20 cellular contexts compared by ENCODE assay signal in genomic region chr4:167613381-167613780, GRCh38.
DNase-seq lines count a peak whose midpoint lies in the region; ATAC-seq and FAIRE-seq lines count a peak whose summit lies in the region.
"Had no signal": no experiment of that assay in that cellular context is flagged by ENCODE, and none has a peak within 500 bp of the region (broad histone marks: within the 10 kb centered on the region; RNA-seq: fewer than 3 reads in every experiment).

No MANE protein-coding gene starts in this region.

- peak; percentile 51 for FAIRE-seq in frontal cortex (lab: Jason Lieb, UNC)
- FAIRE-seq: A204.1, GM12891, GM18507, H1 had no signal

- DNase-seq in Ammon's horn (ENCODE audit: low spot score) (peak; percentile 7), frontal cortex (ENCODE audit: low spot score in 2 of 2) (no peak), midbrain (lab: John Stamatoyannopoulos, UW) (peak; percentile 13), posterior vena cava (ENCODE audit: low spot score) (no peak), activated T-cell treated with anti-CD3 and anti-CD28 coated beads for 4 hours (no peak)
- DNase-seq: BE2C; CD4-positive, alpha-beta T cell; CD8-positive, alpha-beta memory T cell; DMS 273 treated with DMSO at 0.1 percent for 48 hours; DMS79; EL; GF-D8; GM23248; H7; HCEC 1CT had no signal

- intact Hi-C loops in posterior vena cava (cut with DNase I) = no loop called here

- no peak for ATAC-seq in GM19395 (IDR thresholded peaks at IDR 0.05; ENCODE audit: unreplicated experiment)

Comparison
In these comparisons a context has a peak if more than half of its experiments do, and no peak if none do; other contexts are left out.
1. DNase-seq: peak in Ammon's horn (single experiment) and midbrain (single experiment); none in frontal cortex (0 of 2), posterior vena cava (single experiment) and activated T-cell treated with anti-CD3 and anti-CD28 coated beads for 4 hours (single experiment).